Comparison of ENCODE assay signal across 1 cellular context in the genomic region with DNA sequence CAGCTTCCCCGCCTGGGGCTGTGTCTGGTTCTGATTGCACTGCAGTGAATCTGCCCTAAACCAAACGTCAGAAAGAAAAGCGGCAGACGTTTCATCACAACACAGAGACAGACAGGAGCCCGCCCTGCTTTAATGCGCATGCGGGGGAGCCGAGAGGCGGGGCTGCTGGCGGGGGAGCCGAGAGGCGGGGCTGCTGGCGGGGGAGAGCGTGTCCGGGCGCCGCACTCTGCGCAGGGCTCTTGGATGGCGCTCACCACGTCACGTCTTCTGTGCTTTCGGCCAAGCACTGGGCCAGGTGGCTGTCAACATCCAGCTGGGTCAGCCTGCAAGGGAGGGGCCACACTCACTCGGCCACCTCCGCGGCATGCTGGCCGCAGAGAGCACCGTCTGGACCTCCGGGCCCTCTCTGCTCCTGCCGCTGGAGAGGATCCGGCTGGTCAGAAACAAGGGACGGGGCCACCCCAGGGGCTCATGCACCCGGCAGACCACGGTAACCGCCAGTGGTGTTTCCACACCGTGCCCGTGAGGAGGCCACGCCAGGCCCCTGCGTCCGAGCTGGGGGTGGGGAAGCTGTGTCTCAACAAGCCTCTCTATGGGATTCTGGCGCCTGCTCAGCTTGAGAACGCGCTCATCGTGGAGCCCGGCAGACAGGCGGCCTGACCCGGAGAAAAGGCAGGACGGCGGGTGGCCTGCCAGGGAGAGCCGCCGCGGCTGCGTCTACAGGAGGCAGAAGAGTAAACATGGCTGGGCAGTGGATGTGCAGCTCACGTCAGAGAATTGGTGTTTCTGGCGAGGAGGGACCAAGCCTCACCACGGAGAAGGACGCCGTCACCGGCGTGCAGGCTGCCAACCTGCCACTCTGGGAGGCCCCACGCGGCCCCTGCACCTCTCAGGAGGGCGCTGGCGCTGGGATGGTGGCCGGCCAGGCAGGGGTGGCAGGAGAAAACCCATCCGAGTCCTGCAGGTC.
A peak's percentile ranks its signal among the peaks of the same experiment; 100 is the strongest.
TF ChIP-seq lines count a peak whose summit lies in the region.

No MANE protein-coding gene starts in this region.

TF ChIP-seq in HepG2, 621 proteins besides CTCF, POLR2A, EP300 and RAD21 (continued from another document and continues in another):
- TF ChIP-seq, protein P1, sequence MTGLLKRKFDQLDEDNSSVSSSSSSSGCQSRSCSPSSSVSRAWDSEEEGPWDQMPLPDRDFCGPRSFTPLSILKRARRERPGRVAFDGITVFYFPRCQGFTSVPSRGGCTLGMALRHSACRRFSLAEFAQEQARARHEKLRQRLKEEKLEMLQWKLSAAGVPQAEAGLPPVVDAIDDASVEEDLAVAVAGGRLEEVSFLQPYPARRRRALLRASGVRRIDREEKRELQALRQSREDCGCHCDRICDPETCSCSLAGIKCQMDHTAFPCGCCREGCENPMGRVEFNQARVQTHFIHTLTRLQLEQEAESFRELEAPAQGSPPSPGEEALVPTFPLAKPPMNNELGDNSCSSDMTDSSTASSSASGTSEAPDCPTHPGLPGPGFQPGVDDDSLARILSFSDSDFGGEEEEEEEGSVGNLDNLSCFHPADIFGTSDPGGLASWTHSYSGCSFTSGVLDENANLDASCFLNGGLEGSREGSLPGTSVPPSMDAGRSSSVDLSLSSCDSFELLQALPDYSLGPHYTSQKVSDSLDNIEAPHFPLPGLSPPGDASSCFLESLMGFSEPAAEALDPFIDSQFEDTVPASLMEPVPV (CRISPR knock-in tag; IDR thresholded peaks at IDR 0.05), result no peak
- TF ChIP-seq RFX3 (CRISPR knock-in tag; IDR thresholded peaks at IDR 0.05), result no peak
- 0 out of 2 replicates have a peak, but pooled peaks have one; percentile 74 for TF ChIP-seq ZNF136 (CRISPR knock-in tag; IDR thresholded peaks at IDR 0.05; ENCODE audit: low read depth)
- TF ChIP-seq SALL2 (CRISPR knock-in tag; IDR thresholded peaks at IDR 0.05), result no peak
- no peak; the same call in 1 of the 2 replicates for TF ChIP-seq RFX5 (IDR thresholded peaks at IDR 0.05; ENCODE audit: low read depth, low read length)
- no peak for TF ChIP-seq ZNF451 (CRISPR knock-in tag; IDR thresholded peaks at IDR 0.05)
- TF ChIP-seq, protein P2, sequence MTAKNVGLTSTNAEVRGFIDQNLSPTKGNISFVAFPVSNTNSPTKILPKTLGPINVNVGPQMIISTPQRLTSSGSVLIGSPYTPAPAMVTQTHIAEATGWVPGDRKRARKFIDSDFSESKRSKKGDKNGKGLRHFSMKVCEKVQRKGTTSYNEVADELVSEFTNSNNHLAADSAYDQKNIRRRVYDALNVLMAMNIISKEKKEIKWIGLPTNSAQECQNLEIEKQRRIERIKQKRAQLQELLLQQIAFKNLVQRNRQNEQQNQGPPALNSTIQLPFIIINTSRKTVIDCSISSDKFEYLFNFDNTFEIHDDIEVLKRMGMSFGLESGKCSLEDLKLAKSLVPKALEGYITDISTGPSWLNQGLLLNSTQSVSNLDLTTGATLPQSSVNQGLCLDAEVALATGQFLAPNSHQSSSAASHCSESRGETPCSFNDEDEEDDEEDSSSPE (CRISPR knock-in tag; IDR thresholded peaks at IDR 0.05), result peak; percentile 33; the same call in 1 of the 2 replicates
- peak; percentile 62 for TF ChIP-seq HNRNPLL (IDR thresholded peaks at IDR 0.05; ENCODE audit: low read depth, low read length, poor library complexity, severe bottlenecking)
- TF ChIP-seq, protein P3, sequence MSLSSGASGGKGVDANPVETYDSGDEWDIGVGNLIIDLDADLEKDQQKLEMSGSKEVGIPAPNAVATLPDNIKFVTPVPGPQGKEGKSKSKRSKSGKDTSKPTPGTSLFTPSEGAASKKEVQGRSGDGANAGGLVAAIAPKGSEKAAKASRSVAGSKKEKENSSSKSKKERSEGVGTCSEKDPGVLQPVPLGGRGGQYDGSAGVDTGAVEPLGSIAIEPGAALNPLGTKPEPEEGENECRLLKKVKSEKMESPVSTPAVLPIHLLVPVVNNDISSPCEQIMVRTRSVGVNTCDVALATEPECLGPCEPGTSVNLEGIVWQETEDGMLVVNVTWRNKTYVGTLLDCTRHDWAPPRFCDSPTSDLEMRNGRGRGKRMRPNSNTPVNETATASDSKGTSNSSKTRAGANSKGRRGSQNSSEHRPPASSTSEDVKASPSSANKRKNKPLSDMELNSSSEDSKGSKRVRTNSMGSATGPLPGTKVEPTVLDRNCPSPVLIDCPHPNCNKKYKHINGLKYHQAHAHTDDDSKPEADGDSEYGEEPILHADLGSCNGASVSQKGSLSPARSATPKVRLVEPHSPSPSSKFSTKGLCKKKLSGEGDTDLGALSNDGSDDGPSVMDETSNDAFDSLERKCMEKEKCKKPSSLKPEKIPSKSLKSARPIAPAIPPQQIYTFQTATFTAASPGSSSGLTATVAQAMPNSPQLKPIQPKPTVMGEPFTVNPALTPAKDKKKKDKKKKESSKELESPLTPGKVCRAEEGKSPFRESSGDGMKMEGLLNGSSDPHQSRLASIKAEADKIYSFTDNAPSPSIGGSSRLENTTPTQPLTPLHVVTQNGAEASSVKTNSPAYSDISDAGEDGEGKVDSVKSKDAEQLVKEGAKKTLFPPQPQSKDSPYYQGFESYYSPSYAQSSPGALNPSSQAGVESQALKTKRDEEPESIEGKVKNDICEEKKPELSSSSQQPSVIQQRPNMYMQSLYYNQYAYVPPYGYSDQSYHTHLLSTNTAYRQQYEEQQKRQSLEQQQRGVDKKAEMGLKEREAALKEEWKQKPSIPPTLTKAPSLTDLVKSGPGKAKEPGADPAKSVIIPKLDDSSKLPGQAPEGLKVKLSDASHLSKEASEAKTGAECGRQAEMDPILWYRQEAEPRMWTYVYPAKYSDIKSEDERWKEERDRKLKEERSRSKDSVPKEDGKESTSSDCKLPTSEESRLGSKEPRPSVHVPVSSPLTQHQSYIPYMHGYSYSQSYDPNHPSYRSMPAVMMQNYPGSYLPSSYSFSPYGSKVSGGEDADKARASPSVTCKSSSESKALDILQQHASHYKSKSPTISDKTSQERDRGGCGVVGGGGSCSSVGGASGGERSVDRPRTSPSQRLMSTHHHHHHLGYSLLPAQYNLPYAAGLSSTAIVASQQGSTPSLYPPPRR (CRISPR knock-in tag; IDR thresholded peaks at IDR 0.05; ENCODE audit: borderline replicate concordance), result peak; percentile 73; the same call in 1 of the 2 replicates
- TF ChIP-seq, protein P4, sequence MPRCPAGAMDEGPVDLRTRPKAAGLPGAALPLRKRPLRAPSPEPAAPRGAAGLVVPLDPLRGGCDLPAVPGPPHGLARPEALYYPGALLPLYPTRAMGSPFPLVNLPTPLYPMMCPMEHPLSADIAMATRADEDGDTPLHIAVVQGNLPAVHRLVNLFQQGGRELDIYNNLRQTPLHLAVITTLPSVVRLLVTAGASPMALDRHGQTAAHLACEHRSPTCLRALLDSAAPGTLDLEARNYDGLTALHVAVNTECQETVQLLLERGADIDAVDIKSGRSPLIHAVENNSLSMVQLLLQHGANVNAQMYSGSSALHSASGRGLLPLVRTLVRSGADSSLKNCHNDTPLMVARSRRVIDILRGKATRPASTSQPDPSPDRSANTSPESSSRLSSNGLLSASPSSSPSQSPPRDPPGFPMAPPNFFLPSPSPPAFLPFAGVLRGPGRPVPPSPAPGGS (CRISPR knock-in tag; IDR thresholded peaks at IDR 0.05), result no peak
- TF ChIP-seq ZNF460 (CRISPR knock-in tag; IDR thresholded peaks at IDR 0.05; ENCODE audit: borderline replicate concordance), result no peak
- no peak for TF ChIP-seq ZEB1 (IDR thresholded peaks at IDR 0.05; ENCODE audit: insufficient replicate concordance, low read depth)
- TF ChIP-seq ZNF430 (CRISPR knock-in tag; IDR thresholded peaks at IDR 0.05), result peak; percentile 83
- peak; percentile 86 for TF ChIP-seq HNRNPK (IDR thresholded peaks at IDR 0.05; ENCODE audit: low read depth, low read length, poor library complexity, severe bottlenecking)
- peak; percentile 76 for TF ChIP-seq TAF1 (CRISPR knock-in tag; IDR thresholded peaks at IDR 0.05)
- TF ChIP-seq ZBTB7B (CRISPR knock-in tag; IDR thresholded peaks at IDR 0.05), result no peak
- no peak for TF ChIP-seq SMARCE1 (IDR thresholded peaks at IDR 0.05; ENCODE audit: borderline replicate concordance)
- no peak for TF ChIP-seq ZNF225 (CRISPR knock-in tag; IDR thresholded peaks at IDR 0.05)
- no peak for TF ChIP-seq TOE1 (CRISPR knock-in tag; IDR thresholded peaks at IDR 0.05)
- TF ChIP-seq ZNF704 (CRISPR knock-in tag; IDR thresholded peaks at IDR 0.05; ENCODE audit: borderline replicate concordance), result peak; percentile 72; the same call in 1 of the 2 replicates
- TF ChIP-seq ZNF670 (CRISPR knock-in tag; IDR thresholded peaks at IDR 0.05; ENCODE audit: borderline replicate concordance), result peak; percentile 94
- TF ChIP-seq SALL1 (CRISPR knock-in tag; IDR thresholded peaks at IDR 0.05), result peak; percentile 80
- TF ChIP-seq ZBTB34 (CRISPR knock-in tag; IDR thresholded peaks at IDR 0.05), result no peak
- TF ChIP-seq KLF13 (CRISPR knock-in tag; IDR thresholded peaks at IDR 0.05), result peak; percentile 21; the same call in 1 of the 2 replicates
- no peak for TF ChIP-seq SP1 (IDR thresholded peaks at IDR 0.05)
- TF ChIP-seq SP1 (CRISPR knock-in tag; IDR thresholded peaks at IDR 0.05), result no peak
- no peak for TF ChIP-seq ARNTL (CRISPR knock-in tag; IDR thresholded peaks at IDR 0.05)
- no peak for TF ChIP-seq ZNF674 (CRISPR knock-in tag; IDR thresholded peaks at IDR 0.05; ENCODE audit: low read depth)
- 0 out of 2 replicates have a peak, but pooled peaks have one; percentile 17 for TF ChIP-seq ZBTB4 (CRISPR knock-in tag; IDR thresholded peaks at IDR 0.05; ENCODE audit: borderline replicate concordance)
- TF ChIP-seq MXD3 (CRISPR knock-in tag; IDR thresholded peaks at IDR 0.05), result no peak
- TF ChIP-seq PPARG (CRISPR knock-in tag; conservative IDR thresholded peaks at IDR 0.05), result no peak; the same call in 1 of the 2 replicates
- TF ChIP-seq SKI (IDR thresholded peaks at IDR 0.05; ENCODE audit: partially characterized antibody), result peak; percentile 37
